ENCODE assay signal across 8 cellular contexts in the genomic region with DNA sequence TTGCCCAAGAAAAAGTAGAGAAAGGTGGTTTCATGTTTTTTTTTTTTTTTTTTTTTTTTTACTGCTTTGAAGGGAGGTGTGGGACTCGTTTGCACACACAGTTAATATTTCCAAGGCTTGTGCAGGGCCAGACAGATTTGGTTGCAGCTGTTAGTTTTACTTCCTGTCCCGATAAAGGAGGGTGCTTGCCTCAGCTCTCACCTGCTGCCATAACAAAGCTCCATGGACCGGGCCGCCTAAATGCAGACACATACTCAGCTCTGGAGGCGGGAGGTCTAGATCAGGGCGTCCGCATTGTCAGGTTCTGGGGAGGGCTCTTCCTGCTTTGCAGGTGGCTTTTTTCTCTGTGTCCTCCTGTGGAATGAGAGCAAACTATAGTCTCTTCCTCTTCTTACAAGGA.
DNase-seq lines count a peak whose midpoint lies in the region; ATAC-seq and TF ChIP-seq lines count a peak whose summit lies in the region.

No MANE protein-coding gene starts in this region.

- CTCF ChIA-PET in GM10248 (lab: Yijun Ruan, JAX): interaction anchor here (1.0 to 2.0 kb wide), 4 partner anchors 12 to 71 kb away, joined by 3 to 5 read pairs (median 4); no protein-coding TSS in a partner anchor

- H3K4me3 ChIP-seq in heart right ventricle: no peak overlapping the region
- H3K4me3 ChIP-seq in upper lobe of right lung: no peak overlapping the region

- H3K9me3 ChIP-seq in heart right ventricle (peaks cover 0 to 3% (median 0%) of the 10 kb centered on the region in 11 donors), upper lobe of right lung (no peaks in the 10 kb centered on the region)

- H3K27ac ChIP-seq in heart right ventricle: no peak overlapping the region
- no peak overlapping the region for H3K27ac ChIP-seq in upper lobe of right lung

- POLR2A ChIA-PET in GM10248 (lab: Yijun Ruan, JAX): interaction anchor here (0.5 kb wide), 1 partner anchor 39 kb away, joined by 3 read pairs; no protein-coding TSS in a partner anchor

- ATAC-seq in GM21367 (IDR thresholded peaks at IDR 0.05; ENCODE audit: unreplicated experiment) (peak; percentile 78), HG03558 (IDR thresholded peaks at IDR 0.05; ENCODE audit: extremely low read depth, unreplicated experiment) (peak; percentile 39), heart right ventricle (no peak), upper lobe of right lung (no peak)

- no peaks in the 10 kb centered on the region for H3K27me3 ChIP-seq in heart right ventricle
- H3K27me3 ChIP-seq in upper lobe of right lung: no peaks in the 10 kb centered on the region

- H3K4me1 ChIP-seq in heart right ventricle: peaks cover 12 to 48% (median 34%) of the 10 kb centered on the region in 9 donors
- H3K4me1 ChIP-seq in upper lobe of right lung: peaks cover 45% of the 10 kb centered on the region

- peaks cover 0 to 4% (median 0%) of the 10 kb centered on the region in 9 donors for H3K36me3 ChIP-seq in heart right ventricle
- peaks cover 4% of the 10 kb centered on the region for H3K36me3 ChIP-seq in upper lobe of right lung

- 73 to 75% methylated on average over 7 of the region's 7 CpGs for WGBS in heart right ventricle, 2 donors

- intact Hi-C loops in heart right ventricle (cut with DNase I) (no loop called here), upper lobe of right lung (cut with DNase I) (no loop called here)

- DNase-seq in GM10248 (ENCODE audit: extremely low spot score) (peak; percentile 82), nucleus accumbens (lab: John Stamatoyannopoulos, UW) (no peak), T-helper 9 cell (no peak), heart right ventricle (no peak), upper lobe of right lung (no peak)
- DNase-seq in activated naive CD4-positive, alpha-beta T cell treated with Interleukin-2 at 50 U/mL for 16 hours: peak; percentile 11

- TF ChIP-seq CTCF in GM10248 (IDR thresholded peaks at IDR 0.05; ENCODE audit: control extremely low read depth, extremely low read depth, low read depth, missing control alignments) (no peak), heart right ventricle (IDR thresholded peaks at IDR 0.05) (no peak), upper lobe of right lung (IDR thresholded peaks at IDR 0.05) (no peak)

Comparison
In these comparisons a context has a peak if more than half of its experiments do, and no peak if none do; other contexts are left out.
1. DNase-seq: peak in GM10248 (single experiment) and activated naive CD4-positive, alpha-beta T cell treated with Interleukin-2 at 50 U/mL for 16 hours (single experiment); none in nucleus accumbens (0 of 56), T-helper 9 cell (single experiment), heart right ventricle (0 of 2) and upper lobe of right lung (single experiment).
2. ATAC-seq: peak in GM21367 (single experiment) and HG03558 (single experiment); none in heart right ventricle (0 of 8) and upper lobe of right lung (single experiment).